10 cellular contexts compared by ENCODE assay signal in genomic region chr14:75579882-75580281, GRCh38. TPM values are rescaled to one million over a fixed set of nuclear protein-coding genes. Genes with fewer than 3 reads are reported as not detected.
DNase-seq lines count a peak whose midpoint lies in the region; ATAC-seq, FAIRE-seq and TF ChIP-seq lines count a peak whose summit lies in the region.
"Had no signal": no experiment of that assay in that cellular context is flagged by ENCODE, and none has a peak within 500 bp of the region (broad histone marks: within the 10 kb centered on the region; RNA-seq: fewer than 3 reads in every experiment).

No MANE protein-coding gene starts in this region.

- ATAC-seq in activated naive CD4-positive, alpha-beta T cell treated with anti-CD3 and anti-CD28 coated beads, Interleukin-2, amount 50 U/mL, for 72 hours, result no peak
- no peak for ATAC-seq in mucosa of descending colon
- no peak for ATAC-seq in GM19452 (IDR thresholded peaks at IDR 0.05; ENCODE audit: unreplicated experiment)

- H3K9ac ChIP-seq in H1 (replicated peaks in 1 of 4; ENCODE audit: extremely low read depth in 1 of 4, low read depth in 3 of 4, low read length in 3 of 4), result no peak overlapping the region

- H3K36me3 Mint-ChIP-seq in activated naive CD4-positive, alpha-beta T cell treated with anti-CD3 and anti-CD28 coated beads for 36 hours (ENCODE audit: low read depth), result no peaks in the 10 kb centered on the region
- peaks cover 4 to 5% of the 10 kb centered on the region in 2 donors for H3K36me3 Mint-ChIP-seq in activated naive CD4-positive, alpha-beta T cell treated with anti-CD3 and anti-CD28 coated beads, Interleukin-2, amount 50 U/mL, for 72 hours

- FAIRE-seq in H1 (lab: Jason Lieb, UNC), result no peak

- H2AFZ ChIP-seq in H1 (ENCODE audit: low read length), result no peak overlapping the region

- H2BK12ac ChIP-seq in H1 (ENCODE audit: low read depth, low read length), result no peak overlapping the region

- H3K27me3 ChIP-seq in H1 (replicated peaks in 1 of 4; ENCODE audit: control insufficient read depth in 3 of 4, extremely low read depth in 1 of 4, insufficient read depth in 3 of 4, low read length in 3 of 4), result peaks cover 0 to 8% (median 5%) of the 10 kb centered on the region in 4 experiments; a peak in 6 of 7 replicates
- H3K27me3 ChIP-seq in mononuclear cell (ENCODE audit: insufficient read depth, low read length), result no peaks in the 10 kb centered on the region
- no peaks in the 10 kb centered on the region for H3K27me3 ChIP-seq in tibial artery

- no peak overlapping the region for H4K91ac ChIP-seq in H1 (replicated peaks; ENCODE audit: insufficient read length, low read length)

- peak overlapping the region; percentile 82 for H3K4me3 Mint-ChIP-seq in activated naive CD4-positive, alpha-beta T cell treated with anti-CD3 and anti-CD28 coated beads for 36 hours

- CTCF ChIA-PET in activated naive CD4-positive, alpha-beta T cell treated with anti-CD3 and anti-CD28 coated beads for 36 hours (lab: Charles Lee), result interaction anchor here (1.3 to 11.3 kb wide), 2 partner anchors 75 to 93 kb away, joined by 3 to 255 read pairs; partner anchors contain the start of genes ERG28 and TTLL5
- CTCF ChIA-PET in H1 (lab: Charles Lee; ENCODE audit: partially characterized antibody), result interaction anchor here (1.4 to 19.5 kb wide), 5 partner anchors 12 to 75 kb away, joined by 3 to 348 read pairs (median 16); partner anchors contain the start of genes ERG28 and TTLL5

- no peaks in the 10 kb centered on the region for H3K27me3 Mint-ChIP-seq in activated naive CD4-positive, alpha-beta T cell treated with anti-CD3 and anti-CD28 coated beads for 36 hours (ENCODE audit: low read depth)

- no peak overlapping the region for H3K27ac Mint-ChIP-seq in activated naive CD4-positive, alpha-beta T cell treated with anti-CD3 and anti-CD28 coated beads for 36 hours
- H3K27ac Mint-ChIP-seq in activated naive CD4-positive, alpha-beta T cell treated with anti-CD3 and anti-CD28 coated beads, Interleukin-2, amount 50 U/mL, for 72 hours, result no peak overlapping the region

- H4K5ac ChIP-seq in H1 (ENCODE audit: insufficient read length, low read depth, low read length), result no peak overlapping the region

- H3K4me1 Mint-ChIP-seq in activated naive CD4-positive, alpha-beta T cell treated with anti-CD3 and anti-CD28 coated beads for 36 hours (ENCODE audit: low read depth), result peaks cover 22% of the 10 kb centered on the region

- H2BK15ac ChIP-seq in H1 (ENCODE audit: low read length), result no peak overlapping the region

- TF ChIP-seq CTCF in H1 (IDR thresholded peaks at IDR 0.05; ENCODE audit: control extremely low read depth in 1 of 3, insufficient read depth in 1 of 3, low read depth in 1 of 3, low read length in 3 of 3), result no peak
- TF ChIP-seq CTCF in tibial artery (IDR thresholded peaks at IDR 0.05), result no peak
- TF ChIP-seq CTCF in mucosa of descending colon (IDR thresholded peaks at IDR 0.05), result no peak

- H3K36me3 ChIP-seq in H1 (ENCODE audit: control insufficient read depth in 2 of 4, insufficient read depth in 4 of 4, low read length in 3 of 4) (no peaks in the 10 kb centered on the region), tibial artery (no peaks in the 10 kb centered on the region), mucosa of descending colon (ENCODE audit: low read depth) (no peaks in the 10 kb centered on the region)

- H3K18ac ChIP-seq in H1 (ENCODE audit: extremely low read depth, low read length), result no peak overlapping the region

- H3K4me2 ChIP-seq in H1 (ENCODE audit: insufficient read depth in 1 of 2, low read depth in 2 of 2, low read length in 2 of 2), result peak overlapping the region; percentile 54 to 92; a peak in 3 of 4 replicates

- no peaks in the 10 kb centered on the region for H3K79me2 ChIP-seq in H1 (ENCODE audit: control insufficient read depth in 1 of 2, insufficient read depth in 2 of 2, low read length in 2 of 2)

- no peaks in the 10 kb centered on the region for H4K20me1 ChIP-seq in H1 (replicated peaks in 1 of 2; ENCODE audit: control insufficient read depth in 1 of 2, insufficient read depth in 2 of 2, low read length in 2 of 2)

- no peaks in the 10 kb centered on the region for H3K9me3 Mint-ChIP-seq in activated naive CD4-positive, alpha-beta T cell treated with anti-CD3 and anti-CD28 coated beads for 36 hours
- no peaks in the 10 kb centered on the region for H3K9me3 Mint-ChIP-seq in activated naive CD4-positive, alpha-beta T cell treated with anti-CD3 and anti-CD28 coated beads, Interleukin-2, amount 50 U/mL, for 72 hours

- peaks cover 15% of the 10 kb centered on the region; the same call in 1 of the 2 replicates for H3K23me2 ChIP-seq in H1 (ENCODE audit: low read depth, low read length)

- POLR2A ChIA-PET in H1 (lab: Charles Lee; ENCODE audit: partially characterized antibody), result interaction anchor here (3.3 kb wide), 1 partner anchor 81 kb away, joined by 22 read pairs; the partner anchor contains the start of genes ERG28 and TTLL5

- TF ChIP-seq EP300 in H1 (IDR thresholded peaks at IDR 0.05; ENCODE audit: borderline replicate concordance in 1 of 2, low read depth in 2 of 2, low read length in 2 of 2), result no peak

- H3K4me1 ChIP-seq in H1 (replicated peaks in 1 of 4; ENCODE audit: control insufficient read depth in 3 of 4, insufficient read depth in 4 of 4, low read length in 3 of 4) (peaks cover 0 to 13% (median 4%) of the 10 kb centered on the region in 4 experiments; a peak in 4 of 7 replicates), mononuclear cell (ENCODE audit: insufficient read depth, low read length) (peaks cover 35% of the 10 kb centered on the region), tibial artery (peaks cover 0 to 22% (median 14%) of the 10 kb centered on the region in 4 donors), mucosa of descending colon (ENCODE audit: low read depth) (peaks cover 21% of the 10 kb centered on the region)

- no peak overlapping the region for H2BK120ac ChIP-seq in H1 (replicated peaks; ENCODE audit: low read depth, low read length)

- no peak overlapping the region for H3K4ac ChIP-seq in H1 (replicated peaks; ENCODE audit: insufficient read length, low read depth, low read length)

- DNase-seq in activated naive CD4-positive, alpha-beta T cell treated with anti-CD3 and anti-CD28 coated beads for 36 hours, result no peak
- DNase-seq in activated naive CD4-positive, alpha-beta T cell treated with anti-CD3 and anti-CD28 coated beads, Interleukin-2, amount 50 U/mL, for 72 hours (ENCODE audit: low spot score in 2 of 2), result no peak
- no peak for DNase-seq in H1 (ENCODE audit: low read depth in 1 of 2, low spot score in 2 of 2)
- DNase-seq in tibial artery, result no peak
- no peak for DNase-seq in mucosa of descending colon
- no peak for DNase-seq in NCI-H2227 treated with DMSO at 0.1 percent for 48 hours (lab: John Stamatoyannopoulos, UW)
- DNase-seq: effector CD8-positive, alpha-beta T cell; stimulated activated CD4-positive, alpha-beta T cell treated with anti-CD3 and anti-CD28 coated beads, Interleukin-2, amount 100 ng/mL, for 24 hours had no signal

- H3K9me3 ChIP-seq in H1 (ENCODE audit: insufficient read depth in 2 of 2, low read depth in 1 of 2, low read length in 1 of 2) (no peaks in the 10 kb centered on the region), mononuclear cell (ENCODE audit: low read depth, low read length) (no peaks in the 10 kb centered on the region), tibial artery (no peaks in the 10 kb centered on the region), mucosa of descending colon (no peaks in the 10 kb centered on the region)

- no peaks in the 10 kb centered on the region for H3K79me1 ChIP-seq in H1 (ENCODE audit: low read depth, low read length)

- H3K27ac ChIP-seq in H1 (ENCODE audit: low read depth, low read length) (no peak overlapping the region), tibial artery (no peak overlapping the region)

- no peak for TF ChIP-seq POLR2A in H1 (IDR thresholded peaks at IDR 0.05; ENCODE audit: control extremely low read depth in 1 of 2, low read depth in 2 of 2, low read length in 2 of 2)

- no peak overlapping the region for H2BK5ac ChIP-seq in H1 (ENCODE audit: low read depth, low read length)

- no peak overlapping the region for H3K56ac ChIP-seq in H1 (replicated peaks; ENCODE audit: insufficient read length, low read depth, low read length)

- H3K14ac ChIP-seq in H1 (ENCODE audit: insufficient read length), result no peak overlapping the region

- no peak overlapping the region for H2AK5ac ChIP-seq in H1 (ENCODE audit: low read depth, low read length)

- no peak overlapping the region for H4K8ac ChIP-seq in H1 (ENCODE audit: extremely low read depth, insufficient read depth, low read length)

- no peak for TF ChIP-seq RAD21 in H1 (IDR thresholded peaks at IDR 0.05 in 1 of 2, conservative IDR thresholded peaks at IDR 0.05 in 1 of 2; ENCODE audit: low read depth in 2 of 2, low read length in 2 of 2)

- WGBS in H1 (ENCODE audit: extremely low coverage in 1 of 2, insufficient coverage in 1 of 2, insufficient read length in 1 of 2, insufficient replicate concordance in 2 of 2, low coverage in 1 of 2, low lambda C conversion rate in 2 of 2, missing lambda C conversion rate in 1 of 2), 2 experiments, result 96% methylated on average over 3 of the region's 3 CpGs; no CpG with 5 or more reads in 1 of the 2 experiments

- H3K23ac ChIP-seq in H1 (ENCODE audit: insufficient read length), result no peak overlapping the region

- H3K4me3 ChIP-seq in H1 (ENCODE audit: extremely low read depth in 1 of 4, insufficient read depth in 2 of 4, low read depth in 3 of 4, low read length in 4 of 4), result peak overlapping the region in 1 of 4 experiments; percentile 83; a peak in 2 of 8 replicates
- peak overlapping the region; percentile 56 for H3K4me3 ChIP-seq in mononuclear cell (ENCODE audit: low read length)
- peak overlapping the region; percentile 54 to 63 for H3K4me3 ChIP-seq in tibial artery
- no peak overlapping the region for H3K4me3 ChIP-seq in mucosa of descending colon

- H2BK20ac ChIP-seq in H1 (ENCODE audit: low read length), result 0 out of 2 replicates have a peak overlapping the region, but pooled peaks have one; percentile 3

- intact Hi-C loops in activated naive CD4-positive, alpha-beta T cell treated with anti-CD3 and anti-CD28 coated beads for 36 hours (cut with micrococcal nuclease), result loop anchor here (10.0 kb wide), 1 partner anchor 325 kb away; no protein-coding TSS in a partner anchor
- intact Hi-C loops in tibial artery (cut with DNase I; ENCODE audit: low total_unique reads), result loop anchor here (2.0 kb wide), 1 partner anchor 75 kb away; no protein-coding TSS in a partner anchor
- intact Hi-C loops in mucosa of descending colon (cut with DNase I, micrococcal nuclease), result loop anchor here in 1 of 2 donors (5.0 kb wide), 1 partner anchor 72 kb away; no protein-coding TSS in a partner anchor

RNA-seq across cellular contexts. Expression of gene FLVCR2, which starts 1.5 kb away (rescaled TPM):
- 10 to 100 TPM in 1 of 2 experiments, 1 to 10 TPM in 1; 5.8 to 10.4 TPM for total RNA-seq in activated naive CD4-positive, alpha-beta T cell treated with anti-CD3 and anti-CD28 coated beads for 36 hours
- total RNA-seq in activated naive CD4-positive, alpha-beta T cell treated with anti-CD3 and anti-CD28 coated beads, Interleukin-2, amount 50 U/mL, for 72 hours, result 10 to 100 TPM; 11.6 to 18.3 TPM
- total RNA-seq in H1 (2021; fragmentation: NEBNext Ultra II Directional; extraction: Animal tissue kit (Norgen Biotek cat#: 25700)), result 7.1 and 12.9 TPM in 2 replicates
- polyA plus RNA-seq in H1 (2011; rRNA removed), result 6.3 and 8.2 TPM in 2 replicates
- 6.4 TPM for polyA plus RNA-seq in H1 (2011; cell fraction: cytosol; rRNA removed)
- 5.9 TPM for polyA plus RNA-seq in H1 (2011; cell fraction: nucleus; rRNA removed)
- polyA plus RNA-seq in H1 (2012, experiment 1 of 2), result 5.9 to 9.1 TPM (median 7.6 TPM) in 4 replicates
- polyA plus RNA-seq in H1 (2012, experiment 2 of 2), result 5.3 TPM
- 6.3 TPM for polyA plus RNA-seq in H1 (2013, experiment 1 of 2)
- 7.3 TPM for polyA plus RNA-seq in H1 (2013, experiment 2 of 2)
- 15.8 and 17.9 TPM in 2 replicates for polyA minus RNA-seq in H1 (2011; rRNA and poly(A)+ RNA removed)
- polyA minus RNA-seq in H1 (2011; cell fraction: cytosol; rRNA and poly(A)+ RNA removed), result 4.8 TPM
- 7.7 TPM for polyA minus RNA-seq in H1 (2011; cell fraction: nucleus; rRNA and poly(A)+ RNA removed)
- total RNA-seq in mononuclear cell (5.8 TPM), mucosa of descending colon (10 to 100 TPM; 19.2 to 37.5 (median 35.3) TPM)

RNA-seq across cellular contexts. Expression of gene BATF, which starts 57.6 kb away (rescaled TPM):
- 100 to 1,000 TPM; 178 to 179 TPM for total RNA-seq in activated naive CD4-positive, alpha-beta T cell treated with anti-CD3 and anti-CD28 coated beads for 36 hours
- total RNA-seq in activated naive CD4-positive, alpha-beta T cell treated with anti-CD3 and anti-CD28 coated beads, Interleukin-2, amount 50 U/mL, for 72 hours, result 100 to 1,000 TPM in 1 of 2 donors, 10 to 100 TPM in 1; 93.6 to 165 TPM
- not detected in 2 replicates for total RNA-seq in H1 (2021; fragmentation: NEBNext Ultra II Directional; extraction: Animal tissue kit (Norgen Biotek cat#: 25700))
- 0.20 TPM in 1 of 2 replicates, not detected in the other for polyA plus RNA-seq in H1 (2011; rRNA removed)
- polyA plus RNA-seq in H1 (2011; cell fraction: cytosol; rRNA removed), result not detected
- not detected for polyA plus RNA-seq in H1 (2011; cell fraction: nucleus; rRNA removed)
- not detected in 4 replicates for polyA plus RNA-seq in H1 (2012, experiment 1 of 2)
- not detected for polyA plus RNA-seq in H1 (2012, experiment 2 of 2)
- polyA plus RNA-seq in H1 (2013, experiment 1 of 2), result not detected
- not detected for polyA plus RNA-seq in H1 (2013, experiment 2 of 2)
- polyA minus RNA-seq in H1 (2011; rRNA and poly(A)+ RNA removed), result not detected in 2 replicates
- polyA minus RNA-seq in H1 (2011; cell fraction: cytosol; rRNA and poly(A)+ RNA removed), result not detected
- polyA minus RNA-seq in H1 (2011; cell fraction: nucleus; rRNA and poly(A)+ RNA removed), result not detected
- 7.7 TPM for total RNA-seq in mononuclear cell
- total RNA-seq in mucosa of descending colon, result 1 to 10 TPM; 1.7 to 3.0 (median 2.3) TPM

Comparison
In these comparisons a context has a peak if more than half of its experiments do, and no peak if none do; other contexts are left out.
1. RNA of gene BATF, which starts 57.6 kb away (total RNA-seq): 178 to 179 TPM in activated naive CD4-positive, alpha-beta T cell treated with anti-CD3 and anti-CD28 coated beads for 36 hours and 93.6 to 165 TPM in activated naive CD4-positive, alpha-beta T cell treated with anti-CD3 and anti-CD28 coated beads, Interleukin-2, amount 50 U/mL, for 72 hours; 7.7 TPM in mononuclear cell (single experiment), 1.7 to 3.0 TPM in mucosa of descending colon and not detected in H1; every median in the first group is over 10 times any median in the second.